ENCODE assay signal across 23 cellular contexts in genomic region chr4:25184056-25184455, GRCh38. TPM values are rescaled to one million over a fixed set of nuclear protein-coding genes. Genes with fewer than 3 reads are reported as not detected.
DNase-seq lines count a peak whose midpoint lies in the region; ATAC-seq, FAIRE-seq and TF ChIP-seq lines count a peak whose summit lies in the region.
"Had no signal": no experiment of that assay in that cellular context is flagged by ENCODE, and none has a peak within 500 bp of the region (broad histone marks: within the 10 kb centered on the region; RNA-seq: fewer than 3 reads in every experiment).

No MANE protein-coding gene starts in this region.

- DNase-seq in EL = peak; percentile 14
- DNase-seq in T-helper 17 cell = no peak
- peak; percentile 20 for DNase-seq in myocyte (ENCODE audit: low read depth)
- DNase-seq in activated gamma-delta T cell treated with Interleukin-2 at 50 U/mL for 16 hours = no peak
- DNase-seq in GM19239 (ENCODE audit: insufficient read length, low spot score) = no peak
- DNase-seq: 8988T; ACHN; BE2C; CD4-positive, alpha-beta T cell; GF-D8; KBM-7; MG63; NCI-H2029; NCI-H446; NCI-H524 treated with DMSO at 0.1 percent for 48 hours; NCI-H774; PC-3 had no signal

- H3K9me3 ChIP-seq in BLaER1 = no peaks in the 10 kb centered on the region
- no peaks in the 10 kb centered on the region for H3K9me3 ChIP-seq in T-helper 17 cell (ENCODE audit: control insufficient read depth, low read length, poor library complexity, severe bottlenecking)
- H3K9me3 ChIP-seq: BE2C, MG63 had no signal

- H3K4me1 Mint-ChIP-seq in T-helper 17 cell = peaks cover 22% of the 10 kb centered on the region

- ATAC-seq in T-helper 17 cell (no peak), GM18505 (IDR thresholded peaks at IDR 0.05; ENCODE audit: unreplicated experiment) (no peak)
- ATAC-seq: PC-3, Right ventricle myocardium inferior had no signal

- no peak overlapping the region for H3K4me3 ChIP-seq in BLaER1
- H3K4me3 ChIP-seq: MG63 had no signal

- no peaks in the 10 kb centered on the region for H3K27me3 ChIP-seq in BLaER1
- H3K27me3 ChIP-seq: BE2C, MG63 had no signal

- no peak overlapping the region for H3K4me3 Mint-ChIP-seq in T-helper 17 cell
- H3K4me3 Mint-ChIP-seq: CD4-positive, alpha-beta T cell had no signal

- H3K27ac ChIP-seq in BLaER1 = no peak overlapping the region

- TF ChIP-seq POLR2A in GM18505 (IDR thresholded peaks at IDR 0.05; ENCODE audit: borderline replicate concordance, extremely low read depth, insufficient read depth, insufficient read length) = no peak

- H4K20me1 ChIP-seq in BLaER1 = no peaks in the 10 kb centered on the region

- H3K36me3 ChIP-seq in BLaER1 = no peaks in the 10 kb centered on the region
- H3K36me3 ChIP-seq: BE2C, MG63 had no signal

- H3K27ac Mint-ChIP-seq in T-helper 17 cell = peak overlapping the region; percentile 14
- H3K27ac Mint-ChIP-seq: CD4-positive, alpha-beta T cell had no signal

- H3K9ac ChIP-seq in BLaER1 = no peak overlapping the region

- no peak for FAIRE-seq in GM19239 (lab: Jason Lieb, UNC)
- FAIRE-seq: D721Med, GM12891, H54 had no signal

- peaks cover 3% of the 10 kb centered on the region for H3K36me3 Mint-ChIP-seq in T-helper 17 cell (ENCODE audit: low read depth)

- H3K4me1 ChIP-seq in BLaER1 = peaks cover 13% of the 10 kb centered on the region
- H3K4me1 ChIP-seq: BE2C had no signal

- H3K27me3 Mint-ChIP-seq in T-helper 17 cell = no peaks in the 10 kb centered on the region
- H3K27me3 Mint-ChIP-seq: CD4-positive, alpha-beta T cell had no signal

- H3K4me2 ChIP-seq in BLaER1 = 0 out of 2 replicates have a peak overlapping the region, but pooled peaks have one; percentile 6

RNA-seq across cellular contexts. Expression of gene SEPSECS, which starts 23.8 kb away (rescaled TPM):
- total RNA-seq in T-helper 17 cell (10 to 100 TPM; 15.9 to 21.2 TPM), myocyte (5.3 and 6.0 TPM in 2 replicates)
- 2.9 TPM for polyA plus RNA-seq in myocyte (2012)

RNA-seq across cellular contexts. Expression of gene PI4K2B, which starts 49.8 kb away (rescaled TPM):
- total RNA-seq in T-helper 17 cell = 10 to 100 TPM; 12.6 to 12.8 TPM
- 8.3 and 13.9 TPM in 2 replicates for total RNA-seq in myocyte
- 3.7 TPM for polyA plus RNA-seq in myocyte (2012)

Comparison
In these comparisons a context has a peak if more than half of its experiments do, and no peak if none do; other contexts are left out.
1. DNase-seq: peak in EL (single experiment) and myocyte (single experiment); none in T-helper 17 cell (0 of 3), activated gamma-delta T cell treated with Interleukin-2 at 50 U/mL for 16 hours (single experiment) and GM19239 (single experiment).